ENCODE assay signal across 17 cellular contexts in the genomic region with DNA sequence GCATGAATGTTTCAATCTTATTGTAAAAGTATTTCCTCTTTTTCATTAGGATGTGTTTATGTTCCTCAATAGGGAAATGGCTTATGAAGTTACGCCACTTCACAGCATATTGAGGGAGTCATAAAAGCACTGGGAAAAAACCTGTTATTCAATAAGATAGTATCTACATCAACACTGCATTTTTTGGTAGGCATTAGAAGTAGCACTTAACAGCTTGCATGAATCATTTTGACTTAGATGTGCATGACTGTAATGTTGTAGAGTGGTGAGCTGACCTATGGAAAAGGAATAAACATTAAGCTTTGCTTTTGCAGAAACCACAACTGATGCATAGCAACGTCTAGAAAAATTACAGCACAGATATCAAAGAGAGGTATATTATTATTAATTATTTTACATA.
A peak's percentile ranks its signal among the peaks of the same experiment; 100 is the strongest.
DNase-seq lines count a peak whose midpoint lies in the region; ATAC-seq lines count a peak whose summit lies in the region.
"Had no signal": no experiment of that assay in that cellular context is flagged by ENCODE, and none has a peak within 500 bp of the region (broad histone marks: within the 10 kb centered on the region; RNA-seq: fewer than 3 reads in every experiment).

No MANE protein-coding gene starts in this region.

- H3K27ac Mint-ChIP-seq in activated T-helper 17 cell treated with anti-CD3 and anti-CD28 coated beads, Interleukin-2, amount 50 U/mL, for 72 hours = no peak overlapping the region
- H3K27ac Mint-ChIP-seq in stimulated activated memory B cell treated with anti-CD40 and anti-IgM and Interleukin-4, amounts not matched to agents 10 μg/mL and 1 μg/mL and 100 μg/mL, for 72 hours = no peak overlapping the region
- H3K27ac Mint-ChIP-seq: CD4-positive, CD25-positive, alpha-beta regulatory T cell; CD8-positive, alpha-beta memory T cell; H9 had no signal

- peaks cover 7% of the 10 kb centered on the region for H3K9me3 Mint-ChIP-seq in activated T-helper 17 cell treated with anti-CD3 and anti-CD28 coated beads, Interleukin-2, amount 50 U/mL, for 72 hours
- H3K9me3 Mint-ChIP-seq in stimulated activated memory B cell treated with anti-CD40 and anti-IgM and Interleukin-4, amounts not matched to agents 10 μg/mL and 1 μg/mL and 100 μg/mL, for 72 hours = peaks cover 19% of the 10 kb centered on the region

- no peaks in the 10 kb centered on the region for H3K27me3 Mint-ChIP-seq in activated T-helper 17 cell treated with anti-CD3 and anti-CD28 coated beads, Interleukin-2, amount 50 U/mL, for 72 hours
- H3K27me3 Mint-ChIP-seq in stimulated activated memory B cell treated with anti-CD40 and anti-IgM and Interleukin-4, amounts not matched to agents 10 μg/mL and 1 μg/mL and 100 μg/mL, for 72 hours = peaks cover 21% of the 10 kb centered on the region

- H3K36me3 Mint-ChIP-seq in activated T-helper 17 cell treated with anti-CD3 and anti-CD28 coated beads, Interleukin-2, amount 50 U/mL, for 72 hours (ENCODE audit: low read depth) = no peaks in the 10 kb centered on the region
- no peaks in the 10 kb centered on the region for H3K36me3 Mint-ChIP-seq in stimulated activated memory B cell treated with anti-CD40 and anti-IgM and Interleukin-4, amounts not matched to agents 10 μg/mL and 1 μg/mL and 100 μg/mL, for 72 hours
- H3K36me3 Mint-ChIP-seq: CD4-positive, CD25-positive, alpha-beta regulatory T cell had no signal

- DNase-seq in AML-193 (lab: John Stamatoyannopoulos, UW) (peak; percentile 29 to 31), renal cortical epithelial cell (ENCODE audit: low read depth) (peak; percentile 1), superior temporal gyrus (ENCODE audit: extremely low spot score) (peak; percentile 33)
- DNase-seq: BE2C; C1 segment of cervical spinal cord; CD4-positive, CD25-positive, alpha-beta regulatory T cell; CD8-positive, alpha-beta memory T cell; COR-L47; DMS 273 treated with DMSO at 0.1 percent for 48 hours; DMS53; DND-41; EL; H9 had no signal

- H3K4me1 Mint-ChIP-seq in activated T-helper 17 cell treated with anti-CD3 and anti-CD28 coated beads, Interleukin-2, amount 50 U/mL, for 72 hours = no peaks in the 10 kb centered on the region
- H3K4me1 Mint-ChIP-seq in stimulated activated memory B cell treated with anti-CD40 and anti-IgM and Interleukin-4, amounts not matched to agents 10 μg/mL and 1 μg/mL and 100 μg/mL, for 72 hours = no peaks in the 10 kb centered on the region
- H3K4me1 Mint-ChIP-seq: CD4-positive, CD25-positive, alpha-beta regulatory T cell; CD8-positive, alpha-beta memory T cell had no signal

- peak; percentile 66 for ATAC-seq in activated T-helper 17 cell treated with anti-CD3 and anti-CD28 coated beads, Interleukin-2, amount 50 U/mL, for 72 hours (replicated peaks)
- ATAC-seq in stimulated activated memory B cell treated with anti-CD40 and anti-IgM and Interleukin-4, amounts not matched to agents 10 μg/mL and 1 μg/mL and 100 μg/mL, for 72 hours = no peak
- ATAC-seq in GM21515 (IDR thresholded peaks at IDR 0.05; ENCODE audit: unreplicated experiment) = no peak
- ATAC-seq: GM12878 had no signal

- H3K4me3 Mint-ChIP-seq in activated T-helper 17 cell treated with anti-CD3 and anti-CD28 coated beads, Interleukin-2, amount 50 U/mL, for 72 hours = no peak overlapping the region
- H3K4me3 Mint-ChIP-seq in stimulated activated memory B cell treated with anti-CD40 and anti-IgM and Interleukin-4, amounts not matched to agents 10 μg/mL and 1 μg/mL and 100 μg/mL, for 72 hours = no peak overlapping the region
- H3K4me3 Mint-ChIP-seq: CD4-positive, CD25-positive, alpha-beta regulatory T cell; CD8-positive, alpha-beta memory T cell; H9 had no signal
